In genomic region chr17:69812240-69812837, GRCh38 we compare ENCODE assay signal across 1 cellular context.
TF ChIP-seq lines count a peak whose summit lies in the region.

No MANE protein-coding gene starts in this region.

TF ChIP-seq in SK-N-SH, 30 proteins besides CTCF, POLR2A, EP300 and RAD21 (continued from another document):
- TF ChIP-seq IRF3 (IDR thresholded peaks at IDR 0.05; ENCODE audit: low read depth, low read length) (no peak), ELF1 (IDR thresholded peaks at IDR 0.05) (no peak)
